9 cellular contexts compared by ENCODE assay signal in the genomic region with DNA sequence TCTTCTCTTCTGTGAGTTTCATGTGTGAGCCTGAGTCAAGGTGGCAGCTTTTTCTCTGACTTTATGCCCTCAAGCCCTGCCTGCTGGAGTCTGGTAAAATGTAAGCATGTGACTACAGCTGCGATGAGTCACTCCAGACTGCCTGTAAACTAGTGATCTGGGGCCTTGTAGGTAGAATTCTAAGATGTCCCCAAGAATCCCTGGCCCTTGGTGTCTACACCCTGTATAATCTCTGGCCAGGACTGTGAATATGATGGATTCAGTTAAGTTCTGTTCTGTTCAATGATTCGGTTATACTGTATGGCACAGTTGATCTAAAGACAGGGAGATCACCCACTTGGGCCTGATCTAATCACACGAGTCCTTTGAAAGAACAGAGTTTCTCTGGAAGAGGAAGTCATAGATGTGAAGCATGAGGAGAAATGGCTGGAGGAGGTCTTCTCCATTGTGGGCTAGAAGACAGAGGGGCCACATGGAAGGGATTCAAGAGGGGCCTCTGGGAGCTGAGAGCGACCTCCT. TPM values are rescaled to one million over a fixed set of nuclear protein-coding genes. Genes with fewer than 3 reads are reported as not detected.
A peak's percentile ranks its signal among the peaks of the same experiment; 100 is the strongest.
DNase-seq lines count a peak whose midpoint lies in the region; ATAC-seq, FAIRE-seq and TF ChIP-seq lines count a peak whose summit lies in the region.
"Had no signal": no experiment of that assay in that cellular context is flagged by ENCODE, and none has a peak within 500 bp of the region (broad histone marks: within the 10 kb centered on the region; RNA-seq: fewer than 3 reads in every experiment).

No MANE protein-coding gene starts in this region.

- H3K4me1 ChIP-seq in kidney (ENCODE audit: control insufficient read depth in 1 of 2, insufficient read depth in 1 of 2, low read depth in 1 of 2, low read length in 2 of 2) = peaks cover 0 to 2% of the 10 kb centered on the region in 2 donors

- H3K36me3 ChIP-seq in brain microvascular endothelial cell (replicated peaks) (no peaks in the 10 kb centered on the region), kidney (ENCODE audit: control insufficient read depth in 1 of 2, insufficient read depth in 2 of 2, low read length in 2 of 2) (peaks cover 0 to 2% of the 10 kb centered on the region in 2 donors)

- peak overlapping the region; percentile 85 to 95 for H3K27ac Mint-ChIP-seq in natural killer cell

- H3K9me3 Mint-ChIP-seq in natural killer cell = no peaks in the 10 kb centered on the region
- H3K9me3 Mint-ChIP-seq: brain had no signal

- no peak overlapping the region for H3K9ac ChIP-seq in kidney (ENCODE audit: low read length in 2 of 2)

- in situ Hi-C loops in brain microvascular endothelial cell (cut with HindIII; ENCODE audit: low pct_ligation_motif_present, low sequenced_read_pairs) = no loop called here

- DNase-seq in Daoy (ENCODE audit: low read depth) = peak; percentile 76
- DNase-seq in M059J (ENCODE audit: low read depth) = peak; percentile 93
- peak; percentile 63 for DNase-seq in brain microvascular endothelial cell
- peak; percentile 28 for DNase-seq in natural killer cell
- DNase-seq in NCI-H1694 treated with DMSO at 0.1 percent for 48 hours (lab: John Stamatoyannopoulos, UW) = no peak
- no peak for DNase-seq in kidney
- no peak for DNase-seq in NCI-H146 treated with DMSO at 0.1 percent for 48 hours (lab: John Stamatoyannopoulos, UW; ENCODE audit: unreplicated experiment)
- no peak for DNase-seq in germinal center (ENCODE audit: low spot score)

- peak overlapping the region; percentile 28 for H3K4me3 Mint-ChIP-seq in natural killer cell
- H3K4me3 Mint-ChIP-seq: brain had no signal

- peaks cover 0 to 3% of the 10 kb centered on the region in 2 donors for H3K27me3 Mint-ChIP-seq in natural killer cell (ENCODE audit: low read depth in 2 of 2)

- peaks cover 12 to 23% of the 10 kb centered on the region in 2 donors for H3K4me1 Mint-ChIP-seq in natural killer cell

- no peak for FAIRE-seq in kidney (lab: Jason Lieb, UNC)

- no peak for TF ChIP-seq CTCF in brain microvascular endothelial cell (IDR thresholded peaks at IDR 0.05; ENCODE audit: low read depth, low read length, missing control alignments)
- no peak for TF ChIP-seq CTCF in natural killer cell (IDR thresholded peaks at IDR 0.05)
- no peak for TF ChIP-seq CTCF in kidney (IDR thresholded peaks at IDR 0.05; ENCODE audit: borderline replicate concordance, extremely low read depth, insufficient read depth)

- H3K9me3 ChIP-seq in kidney (ENCODE audit: control insufficient read depth in 1 of 2, low read length in 2 of 2) = no peaks in the 10 kb centered on the region

- H3K4me3 ChIP-seq in brain microvascular endothelial cell (ENCODE audit: low read depth, low read length) (no peak overlapping the region), kidney (ENCODE audit: low read length in 2 of 2) (no peak overlapping the region)

- no peaks in the 10 kb centered on the region for H3K36me3 Mint-ChIP-seq in natural killer cell

- no peak overlapping the region for H3K27ac ChIP-seq in brain microvascular endothelial cell
- no peak overlapping the region for H3K27ac ChIP-seq in kidney (ENCODE audit: low read depth in 2 of 2, low read length in 2 of 2)

- intact Hi-C loops in natural killer cell (cut with micrococcal nuclease) (no loop called here), kidney (cut with DNase I) (no loop called here)

- H3K27me3 ChIP-seq in brain microvascular endothelial cell (replicated peaks) = no peaks in the 10 kb centered on the region

- ATAC-seq in natural killer cell = peak in 2 of 3 donors; percentile 77 to 83

RNA-seq across cellular contexts. Expression of gene PRSS54, which starts 29.8 kb away (rescaled TPM):
- total RNA-seq in Daoy (2014; rRNA removed; shearing (Covaris generic)) = not detected in 2 replicates
- total RNA-seq in M059J (2014; rRNA removed; shearing (Covaris generic)) = not detected in 2 replicates
- not detected for total RNA-seq in natural killer cell
- total RNA-seq in kidney = not detected
- polyA plus RNA-seq in kidney (ENCODE audit: insufficient read depth, low read depth, low replicate concordance) = not detected

Comparison
In these comparisons a context has a peak if more than half of its experiments do, and no peak if none do; other contexts are left out.
1. DNase-seq: peak in Daoy (single experiment), M059J (single experiment), brain microvascular endothelial cell (single experiment) and natural killer cell (single experiment); none in NCI-H1694 treated with DMSO at 0.1 percent for 48 hours (single experiment), kidney (single experiment), NCI-H146 treated with DMSO at 0.1 percent for 48 hours (single experiment) and germinal center (single experiment).